ENCODE assay signal across 8 cellular contexts in the genomic region with DNA sequence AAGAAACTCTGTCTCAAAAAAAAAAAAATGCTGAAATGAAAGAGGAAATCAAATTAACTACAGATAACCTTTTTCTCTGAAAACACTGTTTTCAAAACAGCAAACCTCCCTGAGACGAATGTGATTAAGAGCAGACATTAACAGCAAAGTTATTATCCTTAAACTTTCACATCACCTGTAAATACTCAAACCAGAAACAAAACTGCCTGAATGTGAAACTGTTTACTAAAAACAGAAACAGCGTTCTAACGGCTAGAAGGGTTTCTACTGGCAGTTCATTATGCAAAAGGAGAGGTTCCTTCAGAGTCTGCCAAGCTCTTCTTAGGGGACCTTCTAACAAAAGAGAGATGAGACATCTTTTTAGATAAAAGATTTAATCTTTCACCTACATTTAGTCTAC. TPM values are rescaled to one million over a fixed set of nuclear protein-coding genes. Genes with fewer than 3 reads are reported as not detected.
DNase-seq lines count a peak whose midpoint lies in the region; ATAC-seq and TF ChIP-seq lines count a peak whose summit lies in the region.

No MANE protein-coding gene starts in this region.

- no peak overlapping the region for H3K27ac ChIP-seq in thyroid gland

- peak; percentile 9 for DNase-seq in activated CD4-positive, alpha-beta T cell treated with anti-CD3 and anti-CD28 coated beads, Interleukin-2, amount 10 ng/mL, durations not matched to agents 7 days and 5 days
- DNase-seq in activated CD4-positive, alpha-beta T cell treated with anti-CD3 and anti-CD28 coated beads, Interleukin-2, amount 50 U/mL, for 4 hours: no peak
- peak; percentile 77 for DNase-seq in NAMALWA (ENCODE audit: low spot score)
- no peak for DNase-seq in progenitor cell of endocrine pancreas (ENCODE audit: low spot score, unreplicated experiment)
- DNase-seq in NCI-H2196 (lab: John Stamatoyannopoulos, UW; ENCODE audit: unreplicated experiment): no peak
- no peak for DNase-seq in NK-92 (lab: John Stamatoyannopoulos, UW; ENCODE audit: unreplicated experiment)
- no peak for DNase-seq in thyroid gland

- no peaks in the 10 kb centered on the region for H3K9me3 Mint-ChIP-seq in activated CD4-positive, alpha-beta T cell treated with anti-CD3 and anti-CD28 coated beads, Interleukin-2, amount 10 ng/mL, durations not matched to agents 7 days and 5 days
- no peaks in the 10 kb centered on the region for H3K9me3 Mint-ChIP-seq in progenitor cell of endocrine pancreas (ENCODE audit: low read depth)

- no peaks in the 10 kb centered on the region for H3K27me3 ChIP-seq in thyroid gland

- POLR2A ChIA-PET in activated CD4-positive, alpha-beta T cell treated with anti-CD3 and anti-CD28 coated beads, Interleukin-2, amount 10 ng/mL, durations not matched to agents 7 days and 5 days (lab: Charles Lee): no interaction called here

- H3K9me3 ChIP-seq in thyroid gland: no peaks in the 10 kb centered on the region

- peaks cover 73% of the 10 kb centered on the region for H3K4me1 Mint-ChIP-seq in activated CD4-positive, alpha-beta T cell treated with anti-CD3 and anti-CD28 coated beads, Interleukin-2, amount 10 ng/mL, durations not matched to agents 7 days and 5 days
- peaks cover 19% of the 10 kb centered on the region for H3K4me1 Mint-ChIP-seq in progenitor cell of endocrine pancreas (ENCODE audit: low read depth)

- no peak for TF ChIP-seq POLR2A in thyroid gland (IDR thresholded peaks at IDR 0.05)

- intact Hi-C loops in thyroid gland (cut with DNase I): loop anchor here (5.0 kb wide), 1 partner anchor 39 kb away; no protein-coding TSS in a partner anchor

- ATAC-seq in HG02678 (IDR thresholded peaks at IDR 0.05; ENCODE audit: unreplicated experiment): peak; percentile 96

- CTCF ChIA-PET in activated CD4-positive, alpha-beta T cell treated with anti-CD3 and anti-CD28 coated beads, Interleukin-2, amount 10 ng/mL, durations not matched to agents 7 days and 5 days (lab: Charles Lee): no interaction called here

- no peaks in the 10 kb centered on the region for H3K36me3 ChIP-seq in thyroid gland

- H3K4me3 ChIP-seq in thyroid gland (replicated peaks in 1 of 3): no peak overlapping the region

- 72 to 73% methylated on average over 3 of the region's 3 CpGs for WGBS in thyroid gland, 2 donors

- H3K4me3 Mint-ChIP-seq in activated CD4-positive, alpha-beta T cell treated with anti-CD3 and anti-CD28 coated beads, Interleukin-2, amount 10 ng/mL, durations not matched to agents 7 days and 5 days: peak overlapping the region; percentile 58
- H3K4me3 Mint-ChIP-seq in progenitor cell of endocrine pancreas (ENCODE audit: low read depth): no peak overlapping the region

- H3K27ac Mint-ChIP-seq in activated CD4-positive, alpha-beta T cell treated with anti-CD3 and anti-CD28 coated beads, Interleukin-2, amount 10 ng/mL, durations not matched to agents 7 days and 5 days: peak overlapping the region; percentile 85
- peak overlapping the region; percentile 49 for H3K27ac Mint-ChIP-seq in progenitor cell of endocrine pancreas

- H3K4me1 ChIP-seq in thyroid gland: peaks cover 0 to 5% of the 10 kb centered on the region in 2 donors

- no peaks in the 10 kb centered on the region for H3K27me3 Mint-ChIP-seq in activated CD4-positive, alpha-beta T cell treated with anti-CD3 and anti-CD28 coated beads, Interleukin-2, amount 10 ng/mL, durations not matched to agents 7 days and 5 days
- no peaks in the 10 kb centered on the region for H3K27me3 Mint-ChIP-seq in progenitor cell of endocrine pancreas

- H3K36me3 Mint-ChIP-seq in activated CD4-positive, alpha-beta T cell treated with anti-CD3 and anti-CD28 coated beads, Interleukin-2, amount 10 ng/mL, durations not matched to agents 7 days and 5 days (ENCODE audit: low read depth): peaks cover 28% of the 10 kb centered on the region
- peaks cover 4% of the 10 kb centered on the region for H3K36me3 Mint-ChIP-seq in progenitor cell of endocrine pancreas (ENCODE audit: insufficient read depth)

- TF ChIP-seq CTCF in progenitor cell of endocrine pancreas (IDR thresholded peaks at IDR 0.05; ENCODE audit: unreplicated experiment): no peak
- TF ChIP-seq CTCF in thyroid gland (IDR thresholded peaks at IDR 0.05): no peak

RNA-seq across cellular contexts. Expression of gene PNO1, which starts 45.9 kb away (rescaled TPM):
- total RNA-seq in activated CD4-positive, alpha-beta T cell treated with anti-CD3 and anti-CD28 coated beads, Interleukin-2, amount 10 ng/mL, durations not matched to agents 7 days and 5 days: 10 to 100 TPM; 10.9 to 12.0 TPM
- total RNA-seq in progenitor cell of endocrine pancreas (12.8 and 16.2 TPM in 2 replicates), thyroid gland (10 to 100 TPM; 13.2 to 23.2 (median 18.5) TPM)

RNA-seq across cellular contexts. Expression of gene PPP3R1, which starts 48.7 kb away (rescaled TPM):
- 10 to 100 TPM; 78.5 to 79.6 TPM for total RNA-seq in activated CD4-positive, alpha-beta T cell treated with anti-CD3 and anti-CD28 coated beads, Interleukin-2, amount 10 ng/mL, durations not matched to agents 7 days and 5 days
- total RNA-seq in progenitor cell of endocrine pancreas (44.1 and 48.5 TPM in 2 replicates), thyroid gland (10 to 100 TPM; 29.4 to 35.1 (median 31.4) TPM)

Comparison
In these comparisons a context has a peak if more than half of its experiments do, and no peak if none do; other contexts are left out.
1. DNase-seq: peak in activated CD4-positive, alpha-beta T cell treated with anti-CD3 and anti-CD28 coated beads, Interleukin-2, amount 10 ng/mL, durations not matched to agents 7 days and 5 days (single experiment) and NAMALWA (single experiment); none in activated CD4-positive, alpha-beta T cell treated with anti-CD3 and anti-CD28 coated beads, Interleukin-2, amount 50 U/mL, for 4 hours (0 of 2), progenitor cell of endocrine pancreas (single experiment), NCI-H2196 (single experiment), NK-92 (single experiment) and thyroid gland (0 of 2).